ENCODE assay signal across 2 cellular contexts in genomic region chr7:16958724-16959123, GRCh38.
A peak's percentile ranks its signal among the peaks of the same experiment; 100 is the strongest.
TF ChIP-seq lines count a peak whose summit lies in the region.

No MANE protein-coding gene starts in this region.

TF ChIP-seq in WTC11, 78 proteins besides CTCF, POLR2A, EP300 and RAD21 (continued from another document):
- TF ChIP-seq, protein P1, sequence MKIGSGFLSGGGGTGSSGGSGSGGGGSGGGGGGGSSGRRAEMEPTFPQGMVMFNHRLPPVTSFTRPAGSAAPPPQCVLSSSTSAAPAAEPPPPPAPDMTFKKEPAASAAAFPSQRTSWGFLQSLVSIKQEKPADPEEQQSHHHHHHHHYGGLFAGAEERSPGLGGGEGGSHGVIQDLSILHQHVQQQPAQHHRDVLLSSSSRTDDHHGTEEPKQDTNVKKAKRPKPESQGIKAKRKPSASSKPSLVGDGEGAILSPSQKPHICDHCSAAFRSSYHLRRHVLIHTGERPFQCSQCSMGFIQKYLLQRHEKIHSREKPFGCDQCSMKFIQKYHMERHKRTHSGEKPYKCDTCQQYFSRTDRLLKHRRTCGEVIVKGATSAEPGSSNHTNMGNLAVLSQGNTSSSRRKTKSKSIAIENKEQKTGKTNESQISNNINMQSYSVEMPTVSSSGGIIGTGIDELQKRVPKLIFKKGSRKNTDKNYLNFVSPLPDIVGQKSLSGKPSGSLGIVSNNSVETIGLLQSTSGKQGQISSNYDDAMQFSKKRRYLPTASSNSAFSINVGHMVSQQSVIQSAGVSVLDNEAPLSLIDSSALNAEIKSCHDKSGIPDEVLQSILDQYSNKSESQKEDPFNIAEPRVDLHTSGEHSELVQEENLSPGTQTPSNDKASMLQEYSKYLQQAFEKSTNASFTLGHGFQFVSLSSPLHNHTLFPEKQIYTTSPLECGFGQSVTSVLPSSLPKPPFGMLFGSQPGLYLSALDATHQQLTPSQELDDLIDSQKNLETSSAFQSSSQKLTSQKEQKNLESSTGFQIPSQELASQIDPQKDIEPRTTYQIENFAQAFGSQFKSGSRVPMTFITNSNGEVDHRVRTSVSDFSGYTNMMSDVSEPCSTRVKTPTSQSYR (CRISPR knock-in tag; IDR thresholded peaks at IDR 0.05): no peak
- TF ChIP-seq GABPB1 (CRISPR knock-in tag; IDR thresholded peaks at IDR 0.05) (0 out of 2 replicates have a peak, but pooled peaks have one; percentile 17), ZBTB43 (CRISPR knock-in tag; IDR thresholded peaks at IDR 0.05) (no peak)

TF ChIP-seq in HepG2, 621 proteins besides CTCF, POLR2A, EP300 and RAD21 (continued from another document and continues in another):
- TF ChIP-seq, protein P2, sequence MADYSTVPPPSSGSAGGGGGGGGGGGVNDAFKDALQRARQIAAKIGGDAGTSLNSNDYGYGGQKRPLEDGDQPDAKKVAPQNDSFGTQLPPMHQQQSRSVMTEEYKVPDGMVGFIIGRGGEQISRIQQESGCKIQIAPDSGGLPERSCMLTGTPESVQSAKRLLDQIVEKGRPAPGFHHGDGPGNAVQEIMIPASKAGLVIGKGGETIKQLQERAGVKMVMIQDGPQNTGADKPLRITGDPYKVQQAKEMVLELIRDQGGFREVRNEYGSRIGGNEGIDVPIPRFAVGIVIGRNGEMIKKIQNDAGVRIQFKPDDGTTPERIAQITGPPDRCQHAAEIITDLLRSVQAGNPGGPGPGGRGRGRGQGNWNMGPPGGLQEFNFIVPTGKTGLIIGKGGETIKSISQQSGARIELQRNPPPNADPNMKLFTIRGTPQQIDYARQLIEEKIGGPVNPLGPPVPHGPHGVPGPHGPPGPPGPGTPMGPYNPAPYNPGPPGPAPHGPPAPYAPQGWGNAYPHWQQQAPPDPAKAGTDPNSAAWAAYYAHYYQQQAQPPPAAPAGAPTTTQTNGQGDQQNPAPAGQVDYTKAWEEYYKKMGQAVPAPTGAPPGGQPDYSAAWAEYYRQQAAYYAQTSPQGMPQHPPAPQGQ (CRISPR knock-in tag; IDR thresholded peaks at IDR 0.05; ENCODE audit: borderline replicate concordance): no peak
- peak; percentile 36; the same call in 1 of the 2 replicates for TF ChIP-seq RXRB (CRISPR knock-in tag; IDR thresholded peaks at IDR 0.05; ENCODE audit: borderline replicate concordance)
- no peak for TF ChIP-seq ZNF577 (CRISPR knock-in tag; IDR thresholded peaks at IDR 0.05; ENCODE audit: borderline replicate concordance, low read depth)
- TF ChIP-seq, protein P3, sequence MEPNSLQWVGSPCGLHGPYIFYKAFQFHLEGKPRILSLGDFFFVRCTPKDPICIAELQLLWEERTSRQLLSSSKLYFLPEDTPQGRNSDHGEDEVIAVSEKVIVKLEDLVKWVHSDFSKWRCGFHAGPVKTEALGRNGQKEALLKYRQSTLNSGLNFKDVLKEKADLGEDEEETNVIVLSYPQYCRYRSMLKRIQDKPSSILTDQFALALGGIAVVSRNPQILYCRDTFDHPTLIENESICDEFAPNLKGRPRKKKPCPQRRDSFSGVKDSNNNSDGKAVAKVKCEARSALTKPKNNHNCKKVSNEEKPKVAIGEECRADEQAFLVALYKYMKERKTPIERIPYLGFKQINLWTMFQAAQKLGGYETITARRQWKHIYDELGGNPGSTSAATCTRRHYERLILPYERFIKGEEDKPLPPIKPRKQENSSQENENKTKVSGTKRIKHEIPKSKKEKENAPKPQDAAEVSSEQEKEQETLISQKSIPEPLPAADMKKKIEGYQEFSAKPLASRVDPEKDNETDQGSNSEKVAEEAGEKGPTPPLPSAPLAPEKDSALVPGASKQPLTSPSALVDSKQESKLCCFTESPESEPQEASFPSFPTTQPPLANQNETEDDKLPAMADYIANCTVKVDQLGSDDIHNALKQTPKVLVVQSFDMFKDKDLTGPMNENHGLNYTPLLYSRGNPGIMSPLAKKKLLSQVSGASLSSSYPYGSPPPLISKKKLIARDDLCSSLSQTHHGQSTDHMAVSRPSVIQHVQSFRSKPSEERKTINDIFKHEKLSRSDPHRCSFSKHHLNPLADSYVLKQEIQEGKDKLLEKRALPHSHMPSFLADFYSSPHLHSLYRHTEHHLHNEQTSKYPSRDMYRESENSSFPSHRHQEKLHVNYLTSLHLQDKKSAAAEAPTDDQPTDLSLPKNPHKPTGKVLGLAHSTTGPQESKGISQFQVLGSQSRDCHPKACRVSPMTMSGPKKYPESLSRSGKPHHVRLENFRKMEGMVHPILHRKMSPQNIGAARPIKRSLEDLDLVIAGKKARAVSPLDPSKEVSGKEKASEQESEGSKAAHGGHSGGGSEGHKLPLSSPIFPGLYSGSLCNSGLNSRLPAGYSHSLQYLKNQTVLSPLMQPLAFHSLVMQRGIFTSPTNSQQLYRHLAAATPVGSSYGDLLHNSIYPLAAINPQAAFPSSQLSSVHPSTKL (CRISPR knock-in tag; IDR thresholded peaks at IDR 0.05): peak; percentile 90
- TF ChIP-seq DPF2 (CRISPR knock-in tag; IDR thresholded peaks at IDR 0.05; ENCODE audit: borderline replicate concordance, low read depth): peak; percentile 47; the same call in 1 of the 2 replicates
- TF ChIP-seq TEAD3 (CRISPR knock-in tag; optimal IDR thresholded peaks at IDR 0.05; ENCODE audit: borderline replicate concordance): peak; percentile 30
- TF ChIP-seq, protein P4, sequence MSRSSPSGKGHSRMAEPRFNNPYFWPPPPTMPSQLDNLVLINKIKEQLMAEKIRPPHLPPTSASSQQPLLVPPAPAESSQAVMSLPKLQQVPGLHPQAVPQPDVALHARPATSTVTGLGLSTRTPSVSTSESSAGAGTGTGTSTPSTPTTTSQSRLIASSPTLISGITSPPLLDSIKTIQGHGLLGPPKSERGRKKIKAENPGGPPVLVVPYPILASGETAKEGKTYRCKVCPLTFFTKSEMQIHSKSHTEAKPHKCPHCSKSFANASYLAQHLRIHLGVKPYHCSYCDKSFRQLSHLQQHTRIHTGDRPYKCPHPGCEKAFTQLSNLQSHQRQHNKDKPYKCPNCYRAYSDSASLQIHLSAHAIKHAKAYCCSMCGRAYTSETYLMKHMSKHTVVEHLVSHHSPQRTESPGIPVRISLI (CRISPR knock-in tag; IDR thresholded peaks at IDR 0.05; ENCODE audit: borderline replicate concordance): peak; percentile 57; the same call in 1 of the 2 replicates
- 0 out of 2 replicates have a peak, but pooled peaks have one; percentile 49 for TF ChIP-seq ZNF12 (CRISPR knock-in tag; IDR thresholded peaks at IDR 0.05)
- TF ChIP-seq FOXA1 (IDR thresholded peaks at IDR 0.05): 0 out of 2 replicates have a peak, but pooled peaks have one; percentile 42
- peak; percentile 83 for TF ChIP-seq FOXA1 (CRISPR knock-in tag; IDR thresholded peaks at IDR 0.05)
- TF ChIP-seq FOXA3 (CRISPR knock-in tag; IDR thresholded peaks at IDR 0.05): peak; percentile 91
- 0 out of 2 replicates have a peak, but pooled peaks have one; percentile 40 for TF ChIP-seq THAP11 (CRISPR knock-in tag; IDR thresholded peaks at IDR 0.05)
- TF ChIP-seq NFIC (IDR thresholded peaks at IDR 0.05; ENCODE audit: low read length): peak; percentile 77; the same call in 1 of the 2 replicates
- no peak for TF ChIP-seq ZEB1 (IDR thresholded peaks at IDR 0.05; ENCODE audit: insufficient replicate concordance, low read depth)
- TF ChIP-seq NR2F1 (CRISPR knock-in tag; IDR thresholded peaks at IDR 0.05): no peak
- no peak; the same call in 1 of the 2 replicates for TF ChIP-seq ZMYM4 (CRISPR knock-in tag; IDR thresholded peaks at IDR 0.05)
- TF ChIP-seq POLR2AphosphoS5 (IDR thresholded peaks at IDR 0.05; ENCODE audit: low read depth, low read length): no peak
- TF ChIP-seq ZNF75D (CRISPR knock-in tag; IDR thresholded peaks at IDR 0.05; ENCODE audit: borderline replicate concordance): no peak
- TF ChIP-seq TCF7L2 (IDR thresholded peaks at IDR 0.05; ENCODE audit: low read depth, low read length): 0 out of 2 replicates have a peak, but pooled peaks have one; percentile 19
- TF ChIP-seq PHF21A (CRISPR knock-in tag; IDR thresholded peaks at IDR 0.05): 0 out of 2 replicates have a peak, but pooled peaks have one; percentile 32
- peak; percentile 51 for TF ChIP-seq CEBPG (CRISPR knock-in tag; IDR thresholded peaks at IDR 0.05)
- no peak for TF ChIP-seq BCLAF1 (IDR thresholded peaks at IDR 0.05)
- TF ChIP-seq KLF9 (CRISPR knock-in tag; IDR thresholded peaks at IDR 0.05; ENCODE audit: low read depth): no peak
- TF ChIP-seq, protein P5, sequence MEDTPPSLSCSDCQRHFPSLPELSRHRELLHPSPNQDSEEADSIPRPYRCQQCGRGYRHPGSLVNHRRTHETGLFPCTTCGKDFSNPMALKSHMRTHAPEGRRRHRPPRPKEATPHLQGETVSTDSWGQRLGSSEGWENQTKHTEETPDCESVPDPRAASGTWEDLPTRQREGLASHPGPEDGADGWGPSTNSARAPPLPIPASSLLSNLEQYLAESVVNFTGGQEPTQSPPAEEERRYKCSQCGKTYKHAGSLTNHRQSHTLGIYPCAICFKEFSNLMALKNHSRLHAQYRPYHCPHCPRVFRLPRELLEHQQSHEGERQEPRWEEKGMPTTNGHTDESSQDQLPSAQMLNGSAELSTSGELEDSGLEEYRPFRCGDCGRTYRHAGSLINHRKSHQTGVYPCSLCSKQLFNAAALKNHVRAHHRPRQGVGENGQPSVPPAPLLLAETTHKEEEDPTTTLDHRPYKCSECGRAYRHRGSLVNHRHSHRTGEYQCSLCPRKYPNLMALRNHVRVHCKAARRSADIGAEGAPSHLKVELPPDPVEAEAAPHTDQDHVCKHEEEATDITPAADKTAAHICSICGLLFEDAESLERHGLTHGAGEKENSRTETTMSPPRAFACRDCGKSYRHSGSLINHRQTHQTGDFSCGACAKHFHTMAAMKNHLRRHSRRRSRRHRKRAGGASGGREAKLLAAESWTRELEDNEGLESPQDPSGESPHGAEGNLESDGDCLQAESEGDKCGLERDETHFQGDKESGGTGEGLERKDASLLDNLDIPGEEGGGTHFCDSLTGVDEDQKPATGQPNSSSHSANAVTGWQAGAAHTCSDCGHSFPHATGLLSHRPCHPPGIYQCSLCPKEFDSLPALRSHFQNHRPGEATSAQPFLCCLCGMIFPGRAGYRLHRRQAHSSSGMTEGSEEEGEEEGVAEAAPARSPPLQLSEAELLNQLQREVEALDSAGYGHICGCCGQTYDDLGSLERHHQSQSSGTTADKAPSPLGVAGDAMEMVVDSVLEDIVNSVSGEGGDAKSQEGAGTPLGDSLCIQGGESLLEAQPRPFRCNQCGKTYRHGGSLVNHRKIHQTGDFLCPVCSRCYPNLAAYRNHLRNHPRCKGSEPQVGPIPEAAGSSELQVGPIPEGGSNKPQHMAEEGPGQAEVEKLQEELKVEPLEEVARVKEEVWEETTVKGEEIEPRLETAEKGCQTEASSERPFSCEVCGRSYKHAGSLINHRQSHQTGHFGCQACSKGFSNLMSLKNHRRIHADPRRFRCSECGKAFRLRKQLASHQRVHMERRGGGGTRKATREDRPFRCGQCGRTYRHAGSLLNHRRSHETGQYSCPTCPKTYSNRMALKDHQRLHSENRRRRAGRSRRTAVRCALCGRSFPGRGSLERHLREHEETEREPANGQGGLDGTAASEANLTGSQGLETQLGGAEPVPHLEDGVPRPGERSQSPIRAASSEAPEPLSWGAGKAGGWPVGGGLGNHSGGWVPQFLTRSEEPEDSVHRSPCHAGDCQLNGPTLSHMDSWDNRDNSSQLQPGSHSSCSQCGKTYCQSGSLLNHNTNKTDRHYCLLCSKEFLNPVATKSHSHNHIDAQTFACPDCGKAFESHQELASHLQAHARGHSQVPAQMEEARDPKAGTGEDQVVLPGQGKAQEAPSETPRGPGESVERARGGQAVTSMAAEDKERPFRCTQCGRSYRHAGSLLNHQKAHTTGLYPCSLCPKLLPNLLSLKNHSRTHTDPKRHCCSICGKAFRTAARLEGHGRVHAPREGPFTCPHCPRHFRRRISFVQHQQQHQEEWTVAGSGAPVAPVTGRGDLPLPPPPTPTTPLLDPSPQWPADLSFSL (CRISPR knock-in tag; IDR thresholded peaks at IDR 0.05): no peak
- 0 out of 2 replicates have a peak, but pooled peaks have one; percentile 42 for TF ChIP-seq ZGPAT (CRISPR knock-in tag; IDR thresholded peaks at IDR 0.05)
